Comparison of ENCODE assay signal across 8 cellular contexts in genomic region chr19:1491114-1491848, GRCh38. TPM values are rescaled to one million over a fixed set of nuclear protein-coding genes. Genes with fewer than 3 reads are reported as not detected.
DNase-seq lines count a peak whose midpoint lies in the region; ATAC-seq, FAIRE-seq and TF ChIP-seq lines count a peak whose summit lies in the region.

Gene REEP6, plus strand, starts transcription at chr19:1491181. Its CDS starts 89 bp downstream, at chr19:1491270.

- no peaks in the 10 kb centered on the region for H3K27me3 ChIP-seq in WERI-Rb-1 (ENCODE audit: insufficient read depth, low read depth, severe bottlenecking)
- no peaks in the 10 kb centered on the region for H3K27me3 ChIP-seq in right atrium auricular region

- TF ChIP-seq POLR2A in H54 (IDR thresholded peaks at IDR 0.05; ENCODE audit: low read depth, low read length) = peak; percentile 60

- peaks cover 0 to 17% of the 10 kb centered on the region in 2 donors for H3K4me1 ChIP-seq in right atrium auricular region

- H3K9me3 ChIP-seq in WERI-Rb-1 (ENCODE audit: severe bottlenecking) (no peaks in the 10 kb centered on the region), right atrium auricular region (no peaks in the 10 kb centered on the region)

- no peak for ATAC-seq in HG03095 (IDR thresholded peaks at IDR 0.05; ENCODE audit: unreplicated experiment)

- H3K36me3 ChIP-seq in WERI-Rb-1 = no peaks in the 10 kb centered on the region
- no peaks in the 10 kb centered on the region for H3K36me3 ChIP-seq in right atrium auricular region

- TF ChIP-seq CTCF in WERI-Rb-1 (IDR thresholded peaks at IDR 0.05; ENCODE audit: low read depth, low read length) (peak; percentile 8; the same call in 1 of the 2 replicates), right atrium auricular region (IDR thresholded peaks at IDR 0.05) (no peak)

- no peak for FAIRE-seq in H54 (lab: Jason Lieb, UNC)

- DNase-seq in H54 (ENCODE audit: insufficient read length, low spot score) (no peak), WERI-Rb-1 (no peak), right atrium auricular region (ENCODE audit: low spot score) (no peak), DMS 273 (lab: John Stamatoyannopoulos, UW; ENCODE audit: unreplicated experiment) (no peak)
- DNase-seq in effector CD8-positive, alpha-beta T cell (lab: John Stamatoyannopoulos, UW) = no peak
- no peak for DNase-seq in stimulated activated CD4-positive, alpha-beta T cell treated with anti-CD3 and anti-CD28 coated beads, Interleukin-2, amount 100 ng/mL, for 48 hours

- H3K27ac ChIP-seq in WERI-Rb-1 (peak within 1 kb of the TSS; percentile 93), right atrium auricular region (peak within 1 kb of the TSS; percentile 80), skin epidermis (peak within 1 kb of the TSS in 17 of 21 experiments; percentile 24 to 71 (median 52))

- H3K4me3 ChIP-seq in WERI-Rb-1 (ENCODE audit: low read depth, low read length) = peak within 1 kb of the TSS; percentile 72
- peak within 1 kb of the TSS; percentile 40 to 63 for H3K4me3 ChIP-seq in right atrium auricular region
- peak within 1 kb of the TSS; percentile 31 to 61 (median 45) for H3K4me3 ChIP-seq in skin epidermis

RNA-seq across cellular contexts. Expression of gene REEP6, which starts in this region (rescaled TPM):
- 1 to 10 TPM; 1.3 to 2.3 TPM for total RNA-seq in right atrium auricular region
